ENCODE assay signal across 10 cellular contexts in the genomic region with DNA sequence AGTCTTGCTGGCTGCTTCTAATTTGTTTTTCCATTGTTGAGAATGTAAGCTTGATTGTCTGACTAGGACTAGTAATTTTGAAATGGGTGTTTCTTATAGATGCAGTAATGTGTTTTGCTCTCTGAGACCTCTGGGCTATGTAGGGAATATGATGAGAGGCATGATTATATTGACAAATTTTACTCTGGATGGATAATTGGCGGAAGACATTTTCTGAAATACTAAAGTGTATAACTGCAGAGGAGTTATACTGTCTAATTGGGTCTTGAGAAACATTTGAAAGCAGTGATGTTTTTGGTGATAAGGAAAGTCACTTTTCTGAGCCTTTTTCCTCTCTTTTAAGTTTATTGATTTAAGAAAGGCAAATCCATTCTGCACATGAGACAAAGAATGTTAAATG. TPM values are rescaled to one million over a fixed set of nuclear protein-coding genes. Genes with fewer than 3 reads are reported as not detected.
DNase-seq lines count a peak whose midpoint lies in the region; ATAC-seq and TF ChIP-seq lines count a peak whose summit lies in the region.
"Had no signal": no experiment of that assay in that cellular context is flagged by ENCODE, and none has a peak within 500 bp of the region (broad histone marks: within the 10 kb centered on the region; RNA-seq: fewer than 3 reads in every experiment).

No MANE protein-coding gene starts in this region.

- peak overlapping the region; percentile 96 for H3K4me3 Mint-ChIP-seq in T-helper 17 cell

- intact Hi-C loops in left cardiac atrium (cut with DNase I) (no loop called here), upper lobe of right lung (cut with DNase I) (loop anchor here (10.0 kb wide), 1 partner anchor 131 kb away; no protein-coding TSS in a partner anchor)

- no peak overlapping the region for H3K27ac ChIP-seq in cardiac muscle cell
- peak overlapping the region; percentile 93 for H3K27ac ChIP-seq in foreskin keratinocyte
- H3K27ac ChIP-seq in upper lobe of right lung, result no peak overlapping the region

- H3K27ac Mint-ChIP-seq in T-helper 17 cell, result peak overlapping the region; percentile 98

- H3K36me3 ChIP-seq in cardiac muscle cell (no peaks in the 10 kb centered on the region), upper lobe of right lung (no peaks in the 10 kb centered on the region)

- peaks cover 29% of the 10 kb centered on the region for H3K4me1 Mint-ChIP-seq in T-helper 17 cell

- H3K4me1 ChIP-seq in cardiac muscle cell (ENCODE audit: low read depth) (peaks cover 13% of the 10 kb centered on the region), foreskin keratinocyte (peaks cover 16% of the 10 kb centered on the region), upper lobe of right lung (peaks cover 25% of the 10 kb centered on the region)

- no peaks in the 10 kb centered on the region for H3K27me3 Mint-ChIP-seq in T-helper 17 cell

- H3K9me3 ChIP-seq in cardiac muscle cell (ENCODE audit: low read depth) (no peaks in the 10 kb centered on the region), T-helper 17 cell (ENCODE audit: control insufficient read depth, low read length, poor library complexity, severe bottlenecking) (no peaks in the 10 kb centered on the region), upper lobe of right lung (no peaks in the 10 kb centered on the region)
- H3K9me3 ChIP-seq: mucosa of descending colon had no signal

- ATAC-seq in left cardiac atrium, result no peak
- ATAC-seq in T-helper 17 cell, result no peak
- no peak for ATAC-seq in foreskin keratinocyte
- no peak for ATAC-seq in upper lobe of right lung
- ATAC-seq in HG03571 (IDR thresholded peaks at IDR 0.05; ENCODE audit: unreplicated experiment), result no peak
- ATAC-seq: mucosa of descending colon had no signal

- no peak for DNase-seq in cardiac muscle cell (ENCODE audit: low read depth in 1 of 2, low spot score in 1 of 2)
- no peak for DNase-seq in left cardiac atrium
- DNase-seq in T-helper 17 cell, result no peak
- DNase-seq in foreskin keratinocyte, result no peak
- DNase-seq in upper lobe of right lung, result no peak
- no peak for DNase-seq in NCI-H524 (lab: John Stamatoyannopoulos, UW)
- DNase-seq in COLO668 (lab: John Stamatoyannopoulos, UW; ENCODE audit: unreplicated experiment), result no peak
- DNase-seq: mucosa of descending colon; NK-92 treated with Interleukin-12 subunit alpha and Interleukin-12 subunit beta, amount 100 ng/mL, for 24 hours had no signal

- H3K36me3 Mint-ChIP-seq in T-helper 17 cell (ENCODE audit: low read depth), result peaks cover 2% of the 10 kb centered on the region

- H3K4me3 ChIP-seq in cardiac muscle cell, result peak overlapping the region; percentile 98
- H3K4me3 ChIP-seq in upper lobe of right lung, result peak overlapping the region; percentile 91
- H3K4me3 ChIP-seq: mucosa of descending colon had no signal

- no peak for TF ChIP-seq CTCF in cardiac muscle cell (IDR thresholded peaks at IDR 0.05; ENCODE audit: low read depth, low read length)
- TF ChIP-seq CTCF in foreskin keratinocyte (conservative IDR thresholded peaks at IDR 0.05), result no peak
- no peak for TF ChIP-seq CTCF in upper lobe of right lung (IDR thresholded peaks at IDR 0.05)

- H3K27me3 ChIP-seq in cardiac muscle cell, result no peaks in the 10 kb centered on the region
- no peaks in the 10 kb centered on the region for H3K27me3 ChIP-seq in foreskin keratinocyte
- H3K27me3 ChIP-seq in upper lobe of right lung, result no peaks in the 10 kb centered on the region

RNA-seq across cellular contexts. Expression of a gene that starts 1.8 kb away (rescaled TPM):
- total RNA-seq in cardiac muscle cell (31.5 and 32.9 TPM in 2 replicates), left cardiac atrium (10 to 100 TPM; 51.0 to 51.9 TPM), T-helper 17 cell (10 to 100 TPM; 57.9 to 60.0 TPM), foreskin keratinocyte (82.3 and 88.6 TPM in 2 replicates), upper lobe of right lung (142 TPM)
- polyA plus RNA-seq in cardiac muscle cell (31.4 and 35.1 TPM in 2 replicates), foreskin keratinocyte (36.2 and 47.5 TPM in 2 replicates)
